ENCODE assay signal across 8 cellular contexts in the genomic region with DNA sequence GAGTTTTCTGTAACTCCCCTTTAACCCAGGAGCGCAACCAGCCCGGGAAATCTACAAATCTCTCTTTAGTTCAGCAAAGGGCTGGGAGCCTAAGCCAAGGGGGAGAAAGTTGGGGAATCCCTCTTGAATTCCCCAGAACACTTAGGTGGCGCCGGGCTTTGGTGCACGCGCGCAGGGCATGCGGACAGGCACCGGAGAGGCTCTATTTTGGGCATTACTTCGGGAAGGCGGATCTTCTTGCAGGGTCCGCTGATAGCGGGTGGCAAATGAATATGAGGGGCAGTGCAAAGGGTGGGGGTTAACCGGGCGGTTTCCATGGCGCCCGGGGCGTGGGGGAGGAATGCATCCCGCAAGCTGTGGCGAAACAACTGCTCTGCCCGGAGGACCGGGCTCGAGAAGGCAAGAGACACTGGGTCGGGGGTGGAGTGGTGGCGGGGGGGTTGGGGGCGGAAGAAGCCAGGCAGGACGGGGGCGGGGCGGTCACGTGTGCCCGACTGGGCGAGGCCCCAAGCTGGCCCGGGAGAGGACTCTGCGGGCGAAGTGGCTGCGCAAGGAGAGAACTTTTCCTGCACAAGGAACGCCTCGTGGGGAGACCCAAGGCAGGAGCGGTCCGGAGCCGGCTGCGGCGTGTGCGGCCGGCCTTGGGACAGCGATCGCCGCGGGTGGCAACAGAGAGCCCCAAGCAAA. TPM values are rescaled to one million over a fixed set of nuclear protein-coding genes. Genes with fewer than 3 reads are reported as not detected.
DNase-seq lines count a peak whose midpoint lies in the region; ATAC-seq and TF ChIP-seq lines count a peak whose summit lies in the region.

A gene with protein sequence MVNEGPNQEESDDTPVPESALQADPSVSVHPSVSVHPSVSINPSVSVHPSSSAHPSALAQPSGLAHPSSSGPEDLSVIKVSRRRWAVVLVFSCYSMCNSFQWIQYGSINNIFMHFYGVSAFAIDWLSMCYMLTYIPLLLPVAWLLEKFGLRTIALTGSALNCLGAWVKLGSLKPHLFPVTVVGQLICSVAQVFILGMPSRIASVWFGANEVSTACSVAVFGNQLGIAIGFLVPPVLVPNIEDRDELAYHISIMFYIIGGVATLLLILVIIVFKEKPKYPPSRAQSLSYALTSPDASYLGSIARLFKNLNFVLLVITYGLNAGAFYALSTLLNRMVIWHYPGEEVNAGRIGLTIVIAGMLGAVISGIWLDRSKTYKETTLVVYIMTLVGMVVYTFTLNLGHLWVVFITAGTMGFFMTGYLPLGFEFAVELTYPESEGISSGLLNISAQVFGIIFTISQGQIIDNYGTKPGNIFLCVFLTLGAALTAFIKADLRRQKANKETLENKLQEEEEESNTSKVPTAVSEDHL (plus strand): TSS at position 522 of the 687 bp plus-strand sequence. CDS start 353 bp downstream, outside the sequence.

- ATAC-seq in GM18517 (IDR thresholded peaks at IDR 0.05; ENCODE audit: unreplicated experiment) = peak; percentile 29
- ATAC-seq in HG03354 (IDR thresholded peaks at IDR 0.05; ENCODE audit: poor library complexity, severe bottlenecking, unreplicated experiment) = peak; percentile 43

- DNase-seq in RPMI8226 (peak; percentile 37), glutamatergic neuron (peak; percentile 55), nucleus accumbens (lab: John Stamatoyannopoulos, UW) (peak in 52 of 56 donors; percentile 11 to 83 (median 58)), tibial nerve (ENCODE audit: low spot score in 2 of 2) (peak; percentile 76 to 80)

- H3K27me3 Mint-ChIP-seq in activated naive CD4-positive, alpha-beta T cell treated with anti-CD3 and anti-CD28 coated beads, Interleukin-2, amount 50 U/mL, for 24 hours = no peaks in the 10 kb centered on the region
- peaks cover 6% of the 10 kb centered on the region for H3K27me3 Mint-ChIP-seq in glutamatergic neuron (ENCODE audit: unreplicated experiment)

- peaks cover 13% of the 10 kb centered on the region for H3K4me1 Mint-ChIP-seq in activated naive CD4-positive, alpha-beta T cell treated with anti-CD3 and anti-CD28 coated beads, Interleukin-2, amount 50 U/mL, for 24 hours
- H3K4me1 Mint-ChIP-seq in glutamatergic neuron (ENCODE audit: low read depth, unreplicated experiment) = peaks cover 3% of the 10 kb centered on the region

- peak within 1 kb of the TSS; percentile 66 to 70 (median 68) for H3K4me3 ChIP-seq in tibial nerve

- H3K27ac Mint-ChIP-seq in activated naive CD4-positive, alpha-beta T cell treated with anti-CD3 and anti-CD28 coated beads, Interleukin-2, amount 50 U/mL, for 24 hours = peak within 1 kb of the TSS; percentile 76
- no peak within 1 kb of the TSS for H3K27ac Mint-ChIP-seq in glutamatergic neuron (ENCODE audit: unreplicated experiment)

- TF ChIP-seq CTCF in 22Rv1 (IDR thresholded peaks at IDR 0.05) (no peak), glutamatergic neuron (IDR thresholded peaks at IDR 0.05; ENCODE audit: partially characterized antibody, unreplicated experiment) (no peak), tibial nerve (IDR thresholded peaks at IDR 0.05) (no peak)

- H3K36me3 Mint-ChIP-seq in activated naive CD4-positive, alpha-beta T cell treated with anti-CD3 and anti-CD28 coated beads, Interleukin-2, amount 50 U/mL, for 24 hours = peaks cover 2% of the 10 kb centered on the region
- peaks cover 4% of the 10 kb centered on the region for H3K36me3 Mint-ChIP-seq in glutamatergic neuron (ENCODE audit: unreplicated experiment)

- peak; percentile 52 to 69 for TF ChIP-seq POLR2A in tibial nerve (IDR thresholded peaks at IDR 0.05)

- no peaks in the 10 kb centered on the region for H3K27me3 ChIP-seq in tibial nerve

- H3K36me3 ChIP-seq in tibial nerve = no peaks in the 10 kb centered on the region

- H3K27ac ChIP-seq in 22Rv1 (peak within 1 kb of the TSS; percentile 68), tibial nerve (peak within 1 kb of the TSS; percentile 77 to 88 (median 86))

- H3K4me3 Mint-ChIP-seq in activated naive CD4-positive, alpha-beta T cell treated with anti-CD3 and anti-CD28 coated beads, Interleukin-2, amount 50 U/mL, for 24 hours = no peak within 1 kb of the TSS
- H3K4me3 Mint-ChIP-seq in glutamatergic neuron (ENCODE audit: unreplicated experiment) = peak within 1 kb of the TSS; percentile 86

- WGBS in tibial nerve, 2 donors = 0 to 2% methylated on average over 39 to 43 of the region's 49 CpGs

- TF ChIP-seq EP300 in tibial nerve (IDR thresholded peaks at IDR 0.05) = peak; percentile 39 to 83

- H3K9me3 ChIP-seq in tibial nerve = no peaks in the 10 kb centered on the region

- peaks cover 0 to 31% (median 18%) of the 10 kb centered on the region in 4 donors for H3K4me1 ChIP-seq in tibial nerve

- no peaks in the 10 kb centered on the region for H3K9me3 Mint-ChIP-seq in activated naive CD4-positive, alpha-beta T cell treated with anti-CD3 and anti-CD28 coated beads, Interleukin-2, amount 50 U/mL, for 24 hours
- peaks cover 5% of the 10 kb centered on the region for H3K9me3 Mint-ChIP-seq in glutamatergic neuron (ENCODE audit: unreplicated experiment)

RNA-seq across cellular contexts. Expression of the gene that starts here (rescaled TPM):
- total RNA-seq in glutamatergic neuron (ENCODE audit: unreplicated experiment) = not detected
- 10 to 100 TPM; 65.9 to 86.1 (median 74.4) TPM for total RNA-seq in tibial nerve

Comparison
In these comparisons a context has a peak if more than half of its experiments do, and no peak if none do; other contexts are left out.
1. Peak in every context shown above with its lines: DNase-seq, ATAC-seq, H3K4me3 ChIP-seq and H3K27ac ChIP-seq.
2. RNA of the gene that starts here (total RNA-seq): 65.9 to 86.1 TPM in tibial nerve; not detected in glutamatergic neuron (single experiment); every median in the first group is over 10 times any median in the second.
3. Peak in DNase-seq in glutamatergic neuron; RNA of the gene not detected or under 1 TPM.